Comparison of ENCODE assay signal across 27 cellular contexts in the genomic region with DNA sequence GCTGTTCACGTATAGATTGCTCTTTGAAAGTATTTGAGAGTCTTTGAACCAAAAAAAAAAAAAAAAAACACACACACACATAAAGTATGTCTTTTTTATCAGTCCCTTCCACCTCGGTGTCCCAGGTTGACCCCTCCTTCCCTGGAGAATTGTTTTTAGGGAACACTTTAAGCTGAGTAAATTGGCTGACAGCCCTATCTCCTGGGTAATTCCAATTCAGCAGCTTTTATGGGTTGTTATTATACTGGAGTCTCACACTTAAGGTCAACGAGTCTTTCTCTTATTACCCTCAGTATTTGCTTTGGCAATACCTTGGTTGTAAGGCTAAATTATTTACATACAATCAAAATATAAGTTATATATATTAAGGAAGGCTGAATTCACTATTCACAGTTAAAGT.
"Had no signal": no experiment of that assay in that cellular context is flagged by ENCODE, and none has a peak within 500 bp of the region (broad histone marks: within the 10 kb centered on the region; RNA-seq: fewer than 3 reads in every experiment).

No MANE protein-coding gene starts in this region.

- H3K36me3 ChIP-seq: adrenal gland, ascending aorta, brain microvascular endothelial cell, left lung, right lobe of liver, tibial nerve, WERI-Rb-1 had no signal

- H3K9me3 ChIP-seq: adrenal gland, ascending aorta, right lobe of liver had no signal

- H3K27me3 ChIP-seq: adrenal gland, ascending aorta, brain microvascular endothelial cell, left lung, right lobe of liver, tibial nerve had no signal

- ATAC-seq: activated CD8-positive, alpha-beta memory T cell treated with anti-CD3 and anti-CD28 coated beads, Interleukin-2, amount 10 ng/mL, durations not matched to agents 7 days and 5 days; activated CD8-positive, alpha-beta T cell treated with anti-CD3 and anti-CD28 coated beads for 36 hours; activated naive CD4-positive, alpha-beta T cell treated with anti-CD3 and anti-CD28 coated beads, Interleukin-2, amount 50 U/mL, for 72 hours; left lung; naive thymus-derived CD4-positive, alpha-beta T cell; right lobe of liver; stimulated activated effector memory CD8-positive, alpha-beta T cell treated with anti-CD3 and anti-CD28 coated beads, Interleukin-12 subunit alpha, Interleukin-12 subunit beta, amount 100 ng/mL, for 72 hours; stimulated activated naive CD8-positive, alpha-beta T cell treated with anti-CD3 and anti-CD28 coated beads, Interleukin-15, amount 100 ng/mL, for 72 hours had no signal

- H3K4me1 ChIP-seq: adrenal gland, ascending aorta, left lung, right lobe of liver, tibial nerve had no signal

- DNase-seq: activated CD4-positive, alpha-beta T cell treated with anti-CD3 and anti-CD28 coated beads, Interleukin-2, amount 10 ng/mL, durations not matched to agents 7 days and 5 days; activated CD4-positive, CD25-positive, alpha-beta regulatory T cell treated with anti-CD3 and anti-CD28 coated beads, Interleukin-2, amount 50 U/mL, for 72 hours; activated CD8-positive, alpha-beta memory T cell treated with anti-CD3 and anti-CD28 coated beads, Interleukin-2, amount 10 ng/mL, durations not matched to agents 7 days and 5 days; activated CD8-positive, alpha-beta T cell treated with anti-CD3 and anti-CD28 coated beads for 36 hours; activated gamma-delta T cell treated with Interleukin-2 at 50 U/mL for 16 hours; activated T-cell treated with anti-CD3 and anti-CD28 coated beads for 4 hours; adrenal gland; brain microvascular endothelial cell; caudate nucleus; dermis blood vessel endothelial cell; effector CD8-positive, alpha-beta T cell; erythroblast; foreskin melanocyte; left lung; naive thymus-derived CD4-positive, alpha-beta T cell; occipital lobe; posterior cingulate gyrus; right lobe of liver; stimulated activated CD4-positive, alpha-beta T cell treated with anti-CD3 and anti-CD28 coated beads, Interleukin-2, amount 100 ng/mL, for 24 hours; stimulated activated naive CD8-positive, alpha-beta T cell treated with anti-CD3 and anti-CD28 coated beads, Interleukin-15, amount 100 ng/mL, for 72 hours; WERI-Rb-1 had no signal

- H3K4me3 ChIP-seq: adrenal gland, ascending aorta, left lung, lung, right lobe of liver, skin epidermis, tibial nerve had no signal

- H3K27ac ChIP-seq: adrenal gland, ascending aorta, brain microvascular endothelial cell, left lung, right lobe of liver, skin epidermis, tibial nerve, WERI-Rb-1 had no signal
